ENCODE assay signal across 1 cellular context in the genomic region with DNA sequence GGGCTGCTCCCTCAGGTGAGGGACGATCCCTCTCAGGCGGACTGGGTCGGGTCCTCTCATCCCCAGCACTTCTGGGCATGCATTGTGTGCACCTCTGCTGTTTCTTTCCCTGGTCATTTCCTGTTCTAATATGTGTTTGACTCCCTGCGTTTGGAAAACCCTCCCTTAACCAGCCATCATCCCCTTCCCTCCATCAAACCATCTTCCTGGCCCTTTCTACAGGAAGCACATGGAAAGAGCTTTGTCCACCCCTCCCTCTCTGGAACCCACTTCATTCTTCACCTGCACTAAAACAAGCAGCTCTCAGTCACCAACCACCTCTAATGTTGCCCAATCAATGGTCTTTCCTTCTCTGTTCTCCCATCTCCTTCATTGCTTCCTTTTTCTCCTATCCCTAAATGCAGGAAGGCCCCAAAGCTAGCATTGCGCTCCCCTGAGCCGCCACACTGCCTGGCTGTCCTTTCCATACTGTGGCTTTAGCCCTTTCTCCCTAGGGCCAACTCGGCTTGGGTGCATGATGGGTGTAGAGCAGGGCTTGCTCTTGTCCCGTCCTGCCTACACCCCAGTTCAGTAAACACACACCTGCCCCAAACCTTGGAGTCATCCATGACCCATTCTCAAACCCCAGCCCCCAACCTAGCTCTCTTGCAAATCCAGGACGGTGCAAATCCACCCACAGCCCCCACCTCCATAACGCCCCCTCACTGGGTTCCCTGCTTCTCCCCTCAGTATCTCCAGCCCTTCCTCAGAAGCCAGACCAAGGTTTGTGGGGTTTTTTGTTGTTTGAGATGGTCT.
TF ChIP-seq lines count a peak whose summit lies in the region.

No MANE protein-coding gene starts in this region.

TF ChIP-seq in IMR-90, 13 proteins besides CTCF, POLR2A, EP300 and RAD21:
- TF ChIP-seq NFE2L2 (IDR thresholded peaks at IDR 0.05; ENCODE audit: low read depth, low read length) (no peak), CEBPB (IDR thresholded peaks at IDR 0.05; ENCODE audit: low read depth, low read length) (peak; percentile 50), RFX5 (IDR thresholded peaks at IDR 0.05; ENCODE audit: low read depth, low read length) (no peak), FOS (IDR thresholded peaks at IDR 0.05; ENCODE audit: low read depth, low read length) (no peak), BHLHE40 (IDR thresholded peaks at IDR 0.05; ENCODE audit: low read depth, low read length) (no peak)
- TF ChIP-seq, protein P1, sequence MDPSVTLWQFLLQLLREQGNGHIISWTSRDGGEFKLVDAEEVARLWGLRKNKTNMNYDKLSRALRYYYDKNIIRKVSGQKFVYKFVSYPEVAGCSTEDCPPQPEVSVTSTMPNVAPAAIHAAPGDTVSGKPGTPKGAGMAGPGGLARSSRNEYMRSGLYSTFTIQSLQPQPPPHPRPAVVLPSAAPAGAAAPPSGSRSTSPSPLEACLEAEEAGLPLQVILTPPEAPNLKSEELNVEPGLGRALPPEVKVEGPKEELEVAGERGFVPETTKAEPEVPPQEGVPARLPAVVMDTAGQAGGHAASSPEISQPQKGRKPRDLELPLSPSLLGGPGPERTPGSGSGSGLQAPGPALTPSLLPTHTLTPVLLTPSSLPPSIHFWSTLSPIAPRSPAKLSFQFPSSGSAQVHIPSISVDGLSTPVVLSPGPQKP (IDR thresholded peaks at IDR 0.05; ENCODE audit: borderline replicate concordance, low read depth, low read length), result no peak
